1 cellular context compared by ENCODE assay signal in the genomic region with DNA sequence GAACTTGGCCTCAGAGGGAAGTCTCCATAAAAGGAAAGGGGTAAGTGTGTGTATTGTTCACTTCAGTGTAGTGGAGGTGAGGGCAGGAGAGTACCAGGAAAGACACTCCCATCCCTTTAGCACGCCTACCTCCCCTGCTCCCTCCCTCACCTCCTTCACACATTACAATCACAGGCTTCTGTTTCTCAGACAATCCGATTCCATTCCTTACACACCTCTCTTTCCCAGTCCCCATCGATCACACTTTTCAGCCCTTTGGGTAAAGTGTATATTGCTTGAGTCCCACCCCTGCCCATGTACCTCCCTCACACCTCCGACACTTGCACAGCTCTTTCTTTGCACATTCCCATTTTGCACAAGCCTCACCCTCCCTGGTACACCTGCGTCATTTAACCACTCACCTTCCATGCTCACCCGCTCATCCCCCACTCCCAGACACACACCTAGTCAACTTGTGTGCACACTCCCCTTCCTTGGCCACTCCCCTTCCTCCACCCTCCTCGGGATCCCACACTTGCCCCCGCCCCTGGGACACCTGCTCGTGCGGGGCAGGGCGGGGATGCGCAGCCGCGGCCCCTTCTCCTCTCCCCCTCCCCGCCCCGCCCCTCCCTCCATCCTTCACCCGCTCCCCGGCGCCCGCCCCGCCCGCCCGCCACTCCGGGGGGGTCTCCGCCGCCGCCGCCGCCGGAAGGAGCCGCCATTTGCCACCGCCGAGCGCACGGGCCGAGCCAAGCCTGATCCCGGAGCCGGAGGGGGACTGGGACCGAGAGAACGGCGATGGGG.
TF ChIP-seq lines count a peak whose summit lies in the region.

MARCHF9 (plus strand) TSS at position 693 of the 783 bp plus-strand sequence. CDS start 426 bp downstream, outside the sequence.

TF ChIP-seq in K562, 482 proteins besides CTCF, POLR2A, EP300 and RAD21 (continued from another document and continues in another):
- TF ChIP-seq, protein P1, sequence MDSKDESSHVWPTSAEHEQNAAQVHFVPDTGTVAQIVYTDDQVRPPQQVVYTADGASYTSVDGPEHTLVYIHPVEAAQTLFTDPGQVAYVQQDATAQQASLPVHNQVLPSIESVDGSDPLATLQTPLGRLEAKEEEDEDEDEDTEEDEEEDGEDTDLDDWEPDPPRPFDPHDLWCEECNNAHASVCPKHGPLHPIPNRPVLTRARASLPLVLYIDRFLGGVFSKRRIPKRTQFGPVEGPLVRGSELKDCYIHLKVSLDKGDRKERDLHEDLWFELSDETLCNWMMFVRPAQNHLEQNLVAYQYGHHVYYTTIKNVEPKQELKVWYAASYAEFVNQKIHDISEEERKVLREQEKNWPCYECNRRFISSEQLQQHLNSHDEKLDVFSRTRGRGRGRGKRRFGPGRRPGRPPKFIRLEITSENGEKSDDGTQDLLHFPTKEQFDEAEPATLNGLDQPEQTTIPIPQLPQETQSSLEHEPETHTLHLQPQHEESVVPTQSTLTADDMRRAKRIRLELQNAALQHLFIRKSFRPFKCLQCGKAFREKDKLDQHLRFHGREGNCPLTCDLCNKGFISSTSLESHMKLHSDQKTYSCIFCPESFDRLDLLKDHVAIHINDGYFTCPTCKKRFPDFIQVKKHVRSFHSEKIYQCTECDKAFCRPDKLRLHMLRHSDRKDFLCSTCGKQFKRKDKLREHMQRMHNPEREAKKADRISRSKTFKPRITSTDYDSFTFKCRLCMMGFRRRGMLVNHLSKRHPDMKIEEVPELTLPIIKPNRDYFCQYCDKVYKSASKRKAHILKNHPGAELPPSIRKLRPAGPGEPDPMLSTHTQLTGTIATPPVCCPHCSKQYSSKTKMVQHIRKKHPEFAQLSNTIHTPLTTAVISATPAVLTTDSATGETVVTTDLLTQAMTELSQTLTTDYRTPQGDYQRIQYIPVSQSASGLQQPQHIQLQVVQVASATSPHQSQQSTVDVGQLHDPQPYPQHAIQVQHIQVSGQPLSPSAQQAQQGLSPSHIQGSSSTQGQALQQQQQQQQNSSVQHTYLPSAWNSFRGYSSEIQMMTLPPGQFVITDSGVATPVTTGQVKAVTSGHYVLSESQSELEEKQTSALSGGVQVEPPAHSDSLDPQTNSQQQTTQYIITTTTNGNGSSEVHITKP (IDR thresholded peaks at IDR 0.05; ENCODE audit: partially characterized antibody): peak; percentile 59
- TF ChIP-seq, protein P2, sequence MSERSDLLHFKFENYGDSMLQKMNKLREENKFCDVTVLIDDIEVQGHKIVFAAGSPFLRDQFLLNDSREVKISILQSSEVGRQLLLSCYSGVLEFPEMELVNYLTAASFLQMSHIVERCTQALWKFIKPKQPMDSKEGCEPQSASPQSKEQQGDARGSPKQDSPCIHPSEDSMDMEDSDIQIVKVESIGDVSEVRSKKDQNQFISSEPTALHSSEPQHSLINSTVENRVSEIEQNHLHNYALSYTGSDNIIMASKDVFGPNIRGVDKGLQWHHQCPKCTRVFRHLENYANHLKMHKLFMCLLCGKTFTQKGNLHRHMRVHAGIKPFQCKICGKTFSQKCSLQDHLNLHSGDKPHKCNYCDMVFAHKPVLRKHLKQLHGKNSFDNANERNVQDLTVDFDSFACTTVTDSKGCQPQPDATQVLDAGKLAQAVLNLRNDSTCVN (CRISPR knock-in tag; IDR thresholded peaks at IDR 0.05): 0 out of 2 replicates have a peak, but pooled peaks have one; percentile 35
- 0 out of 2 replicates have a peak, but pooled peaks have one; percentile 41 for TF ChIP-seq ZBTB5 (IDR thresholded peaks at IDR 0.05)
- TF ChIP-seq SUPT5H (IDR thresholded peaks at IDR 0.05): 0 out of 2 replicates have a peak, but pooled peaks have one; percentile 29
- no peak for TF ChIP-seq MYBL2 (IDR thresholded peaks at IDR 0.05; ENCODE audit: low read depth)
- TF ChIP-seq MYBL2 (CRISPR knock-in tag; IDR thresholded peaks at IDR 0.05; ENCODE audit: borderline replicate concordance): no peak
- TF ChIP-seq GABPB1 (CRISPR knock-in tag; IDR thresholded peaks at IDR 0.05): no peak
- no peak for TF ChIP-seq FOXO4 (CRISPR knock-in tag; IDR thresholded peaks at IDR 0.05)
- TF ChIP-seq EZH2 (IDR thresholded peaks at IDR 0.05; ENCODE audit: borderline replicate concordance, low read depth, low read length): no peak
- no peak for TF ChIP-seq FOXJ2 (tag; IDR thresholded peaks at IDR 0.05)
- TF ChIP-seq EHMT2 (IDR thresholded peaks at IDR 0.05): peak; percentile 60
- TF ChIP-seq ZNF41 (CRISPR knock-in tag; conservative IDR thresholded peaks at IDR 0.05): no peak
- no peak for TF ChIP-seq RFX1 (IDR thresholded peaks at IDR 0.05)
- no peak for TF ChIP-seq E2F4 (CRISPR knock-in tag; IDR thresholded peaks at IDR 0.05; ENCODE audit: low read depth)
- no peak for TF ChIP-seq ELF1 (tag; IDR thresholded peaks at IDR 0.05)
- peak; percentile 94; the same call in 1 of the 2 replicates for TF ChIP-seq HDGF (IDR thresholded peaks at IDR 0.05)
- peak in 2 of 3 experiments; percentile 67 to 79 for TF ChIP-seq YY1 (IDR thresholded peaks at IDR 0.05; ENCODE audit: borderline replicate concordance in 1 of 3, control insufficient read depth in 1 of 3, extremely low read depth in 1 of 3, insufficient read depth in 3 of 3, insufficient read length in 1 of 3, insufficient replicate concordance in 2 of 3, low read depth in 1 of 3, low read length in 2 of 3)
- TF ChIP-seq NCOA1 (IDR thresholded peaks at IDR 0.05; ENCODE audit: low read depth): 0 out of 2 replicates have a peak, but pooled peaks have one; percentile 27
- TF ChIP-seq, protein P3, sequence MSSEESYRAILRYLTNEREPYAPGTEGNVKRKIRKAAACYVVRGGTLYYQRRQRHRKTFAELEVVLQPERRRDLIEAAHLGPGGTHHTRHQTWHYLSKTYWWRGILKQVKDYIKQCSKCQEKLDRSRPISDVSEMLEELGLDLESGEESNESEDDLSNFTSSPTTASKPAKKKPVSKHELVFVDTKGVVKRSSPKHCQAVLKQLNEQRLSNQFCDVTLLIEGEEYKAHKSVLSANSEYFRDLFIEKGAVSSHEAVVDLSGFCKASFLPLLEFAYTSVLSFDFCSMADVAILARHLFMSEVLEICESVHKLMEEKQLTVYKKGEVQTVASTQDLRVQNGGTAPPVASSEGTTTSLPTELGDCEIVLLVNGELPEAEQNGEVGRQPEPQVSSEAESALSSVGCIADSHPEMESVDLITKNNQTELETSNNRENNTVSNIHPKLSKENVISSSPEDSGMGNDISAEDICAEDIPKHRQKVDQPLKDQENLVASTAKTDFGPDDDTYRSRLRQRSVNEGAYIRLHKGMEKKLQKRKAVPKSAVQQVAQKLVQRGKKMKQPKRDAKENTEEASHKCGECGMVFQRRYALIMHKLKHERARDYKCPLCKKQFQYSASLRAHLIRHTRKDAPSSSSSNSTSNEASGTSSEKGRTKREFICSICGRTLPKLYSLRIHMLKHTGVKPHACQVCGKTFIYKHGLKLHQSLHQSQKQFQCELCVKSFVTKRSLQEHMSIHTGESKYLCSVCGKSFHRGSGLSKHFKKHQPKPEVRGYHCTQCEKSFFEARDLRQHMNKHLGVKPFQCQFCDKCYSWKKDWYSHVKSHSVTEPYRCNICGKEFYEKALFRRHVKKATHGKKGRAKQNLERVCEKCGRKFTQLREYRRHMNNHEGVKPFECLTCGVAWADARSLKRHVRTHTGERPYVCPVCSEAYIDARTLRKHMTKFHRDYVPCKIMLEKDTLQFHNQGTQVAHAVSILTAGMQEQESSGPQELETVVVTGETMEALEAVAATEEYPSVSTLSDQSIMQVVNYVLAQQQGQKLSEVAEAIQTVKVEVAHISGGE (CRISPR knock-in tag; IDR thresholded peaks at IDR 0.05): peak in 1 of 3 experiments; percentile 29; a peak in 1 of 6 replicates
- 0 out of 2 replicates have a peak, but pooled peaks have one; percentile 47 for TF ChIP-seq SMARCA5 (IDR thresholded peaks at IDR 0.05)
- TF ChIP-seq ZNF212 (CRISPR knock-in tag; IDR thresholded peaks at IDR 0.05): no peak
- TF ChIP-seq CREB3 (tag; conservative IDR thresholded peaks at IDR 0.05; ENCODE audit: low read depth): no peak
- peak; percentile 36; the same call in 1 of the 2 replicates for TF ChIP-seq TFAP4 (CRISPR knock-in tag; IDR thresholded peaks at IDR 0.05; ENCODE audit: borderline replicate concordance)
- no peak for TF ChIP-seq IRF9 (tag; IDR thresholded peaks at IDR 0.05)
- TF ChIP-seq MYC (IDR thresholded peaks at IDR 0.05; ENCODE audit: low read depth, low read length): 0 out of 2 replicates have a peak, but pooled peaks have one; percentile 16
- TF ChIP-seq MYC (CRISPR knock-in tag; IDR thresholded peaks at IDR 0.05; ENCODE audit: borderline replicate concordance, low read depth): no peak
- peak; percentile 82 for TF ChIP-seq ZEB2 (IDR thresholded peaks at IDR 0.05)
- no peak for TF ChIP-seq NR1H2 (CRISPR knock-in tag; IDR thresholded peaks at IDR 0.05)
- TF ChIP-seq FIP1L1 (IDR thresholded peaks at IDR 0.05; ENCODE audit: low read depth, low read length, poor library complexity, severe bottlenecking): no peak
- no peak for TF ChIP-seq NFATC3 (IDR thresholded peaks at IDR 0.05)
- peak; percentile 66 to 87; a peak in 3 of 4 replicates for TF ChIP-seq MAZ (CRISPR knock-in tag; conservative IDR thresholded peaks at IDR 0.05 in 1 of 2, IDR thresholded peaks at IDR 0.05 in 1 of 2)
- TF ChIP-seq, protein P4, sequence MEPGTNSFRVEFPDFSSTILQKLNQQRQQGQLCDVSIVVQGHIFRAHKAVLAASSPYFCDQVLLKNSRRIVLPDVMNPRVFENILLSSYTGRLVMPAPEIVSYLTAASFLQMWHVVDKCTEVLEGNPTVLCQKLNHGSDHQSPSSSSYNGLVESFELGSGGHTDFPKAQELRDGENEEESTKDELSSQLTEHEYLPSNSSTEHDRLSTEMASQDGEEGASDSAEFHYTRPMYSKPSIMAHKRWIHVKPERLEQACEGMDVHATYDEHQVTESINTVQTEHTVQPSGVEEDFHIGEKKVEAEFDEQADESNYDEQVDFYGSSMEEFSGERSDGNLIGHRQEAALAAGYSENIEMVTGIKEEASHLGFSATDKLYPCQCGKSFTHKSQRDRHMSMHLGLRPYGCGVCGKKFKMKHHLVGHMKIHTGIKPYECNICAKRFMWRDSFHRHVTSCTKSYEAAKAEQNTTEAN (CRISPR knock-in tag; IDR thresholded peaks at IDR 0.05): no peak
- TF ChIP-seq ARID1B (IDR thresholded peaks at IDR 0.05): peak; percentile 35; the same call in 1 of the 2 replicates
- TF ChIP-seq, protein P5, sequence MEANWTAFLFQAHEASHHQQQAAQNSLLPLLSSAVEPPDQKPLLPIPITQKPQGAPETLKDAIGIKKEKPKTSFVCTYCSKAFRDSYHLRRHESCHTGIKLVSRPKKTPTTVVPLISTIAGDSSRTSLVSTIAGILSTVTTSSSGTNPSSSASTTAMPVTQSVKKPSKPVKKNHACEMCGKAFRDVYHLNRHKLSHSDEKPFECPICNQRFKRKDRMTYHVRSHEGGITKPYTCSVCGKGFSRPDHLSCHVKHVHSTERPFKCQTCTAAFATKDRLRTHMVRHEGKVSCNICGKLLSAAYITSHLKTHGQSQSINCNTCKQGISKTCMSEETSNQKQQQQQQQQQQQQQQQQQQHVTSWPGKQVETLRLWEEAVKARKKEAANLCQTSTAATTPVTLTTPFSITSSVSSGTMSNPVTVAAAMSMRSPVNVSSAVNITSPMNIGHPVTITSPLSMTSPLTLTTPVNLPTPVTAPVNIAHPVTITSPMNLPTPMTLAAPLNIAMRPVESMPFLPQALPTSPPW (CRISPR knock-in tag; IDR thresholded peaks at IDR 0.05): peak; percentile 91
- TF ChIP-seq SMARCE1 (IDR thresholded peaks at IDR 0.05): peak; percentile 30; the same call in 1 of the 2 replicates
